In the genomic region with DNA sequence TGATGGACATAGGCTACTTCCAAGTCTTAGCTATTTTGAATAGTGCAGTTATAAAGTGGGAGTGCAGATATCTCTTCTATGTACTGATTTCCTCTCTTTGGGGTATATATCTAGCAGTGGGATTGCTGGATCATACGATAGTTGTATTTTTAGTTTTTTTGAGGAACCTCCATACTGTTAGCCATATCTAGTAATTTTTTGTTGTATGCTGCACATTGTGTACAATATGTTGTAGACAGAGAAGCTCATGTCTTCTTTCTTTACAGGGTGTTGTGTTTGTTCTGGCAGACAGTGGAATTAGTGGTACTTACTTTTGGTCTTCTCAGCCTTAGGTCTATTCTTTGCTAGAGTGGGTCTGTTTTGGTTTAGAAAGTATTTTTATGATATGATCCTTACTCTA, we compare ENCODE assay signal across 6 cellular contexts.
"Had no signal": no experiment of that assay in that cellular context is flagged by ENCODE, and none has a peak within 500 bp of the region (broad histone marks: within the 10 kb centered on the region; RNA-seq: fewer than 3 reads in every experiment).

No MANE protein-coding gene starts in this region.

- H3K27ac ChIP-seq: HL-60, KMS-11 had no signal

- DNase-seq: IMR-90, KBM-7, KG1 had no signal

- H3K4me3 ChIP-seq: K562 had no signal
